8 cellular contexts compared by ENCODE assay signal in genomic region chr2:226030369-226031077, GRCh38.
A peak's percentile ranks its signal among the peaks of the same experiment; 100 is the strongest.
DNase-seq lines count a peak whose midpoint lies in the region; ATAC-seq and TF ChIP-seq lines count a peak whose summit lies in the region.

No MANE protein-coding gene starts in this region.

- intact Hi-C loops in CD14-positive monocyte (cut with micrococcal nuclease), result loop anchor here (5.0 to 10.0 kb wide), 2 partner anchors 104 to 107 kb away; no protein-coding TSS in a partner anchor

- ATAC-seq in HG03354 (IDR thresholded peaks at IDR 0.05; ENCODE audit: poor library complexity, severe bottlenecking, unreplicated experiment), result peak; percentile 25
- peak; percentile 4 for ATAC-seq in activated T-helper 17 cell treated with anti-CD3 and anti-CD28 coated beads, Interleukin-2, amount 50 U/mL, for 72 hours (replicated peaks)
- ATAC-seq in stimulated activated memory B cell treated with anti-CD40 and anti-IgM and Interleukin-4, amounts not matched to agents 10 μg/mL and 1 μg/mL and 100 μg/mL, for 72 hours, result peak; percentile 34

- H3K9me3 Mint-ChIP-seq in CD14-positive monocyte, result peaks cover 5 to 11% (median 7%) of the 10 kb centered on the region in 7 donors
- H3K9me3 Mint-ChIP-seq in activated T-helper 17 cell treated with anti-CD3 and anti-CD28 coated beads, Interleukin-2, amount 50 U/mL, for 72 hours, result no peaks in the 10 kb centered on the region
- peaks cover 3% of the 10 kb centered on the region for H3K9me3 Mint-ChIP-seq in stimulated activated memory B cell treated with anti-CD40 and anti-IgM and Interleukin-4, amounts not matched to agents 10 μg/mL and 1 μg/mL and 100 μg/mL, for 72 hours

- peak overlapping the region; percentile 43 for H3K4me3 ChIP-seq in iPS-11a (ENCODE audit: low read depth, low read length)

- H3K36me3 Mint-ChIP-seq in CD14-positive monocyte, result peaks cover 3 to 5% of the 10 kb centered on the region in 2 donors
- no peaks in the 10 kb centered on the region for H3K36me3 Mint-ChIP-seq in activated T-helper 17 cell treated with anti-CD3 and anti-CD28 coated beads, Interleukin-2, amount 50 U/mL, for 72 hours (ENCODE audit: low read depth)
- no peaks in the 10 kb centered on the region for H3K36me3 Mint-ChIP-seq in stimulated activated memory B cell treated with anti-CD40 and anti-IgM and Interleukin-4, amounts not matched to agents 10 μg/mL and 1 μg/mL and 100 μg/mL, for 72 hours

- DNase-seq in CD14-positive monocyte (ENCODE audit: low spot score) (no peak), NCI-H2107 (lab: John Stamatoyannopoulos, UW) (no peak), DMS153 (lab: John Stamatoyannopoulos, UW) (no peak), NK-92 (lab: John Stamatoyannopoulos, UW; ENCODE audit: unreplicated experiment) (no peak)

- no peak for TF ChIP-seq CTCF in CD14-positive monocyte (IDR thresholded peaks at IDR 0.05)

- peak overlapping the region; percentile 88 to 96 for H3K4me3 Mint-ChIP-seq in CD14-positive monocyte
- H3K4me3 Mint-ChIP-seq in activated T-helper 17 cell treated with anti-CD3 and anti-CD28 coated beads, Interleukin-2, amount 50 U/mL, for 72 hours, result peak overlapping the region; percentile 63
- peak overlapping the region; percentile 79 for H3K4me3 Mint-ChIP-seq in stimulated activated memory B cell treated with anti-CD40 and anti-IgM and Interleukin-4, amounts not matched to agents 10 μg/mL and 1 μg/mL and 100 μg/mL, for 72 hours

- H3K27me3 Mint-ChIP-seq in CD14-positive monocyte (ENCODE audit: low read depth in 3 of 3), result peaks cover 0 to 4% (median 0%) of the 10 kb centered on the region in 3 donors
- peaks cover 39% of the 10 kb centered on the region for H3K27me3 Mint-ChIP-seq in activated T-helper 17 cell treated with anti-CD3 and anti-CD28 coated beads, Interleukin-2, amount 50 U/mL, for 72 hours
- peaks cover 24% of the 10 kb centered on the region for H3K27me3 Mint-ChIP-seq in stimulated activated memory B cell treated with anti-CD40 and anti-IgM and Interleukin-4, amounts not matched to agents 10 μg/mL and 1 μg/mL and 100 μg/mL, for 72 hours

- peak overlapping the region; percentile 93 to 98 (median 98) for H3K27ac Mint-ChIP-seq in CD14-positive monocyte
- no peak overlapping the region for H3K27ac Mint-ChIP-seq in activated T-helper 17 cell treated with anti-CD3 and anti-CD28 coated beads, Interleukin-2, amount 50 U/mL, for 72 hours
- peak overlapping the region; percentile 43 for H3K27ac Mint-ChIP-seq in stimulated activated memory B cell treated with anti-CD40 and anti-IgM and Interleukin-4, amounts not matched to agents 10 μg/mL and 1 μg/mL and 100 μg/mL, for 72 hours

- peaks cover 26% of the 10 kb centered on the region for H3K4me1 Mint-ChIP-seq in CD14-positive monocyte
- H3K4me1 Mint-ChIP-seq in activated T-helper 17 cell treated with anti-CD3 and anti-CD28 coated beads, Interleukin-2, amount 50 U/mL, for 72 hours, result peaks cover 6% of the 10 kb centered on the region
- peaks cover 27% of the 10 kb centered on the region for H3K4me1 Mint-ChIP-seq in stimulated activated memory B cell treated with anti-CD40 and anti-IgM and Interleukin-4, amounts not matched to agents 10 μg/mL and 1 μg/mL and 100 μg/mL, for 72 hours
